Comparison of ENCODE assay signal across 1 cellular context in genomic region chr10:31578951-31579350, GRCh38.
TF ChIP-seq lines count a peak whose summit lies in the region.

No MANE protein-coding gene starts in this region.

TF ChIP-seq in IMR-90, 13 proteins besides CTCF, POLR2A, EP300 and RAD21 (continued from another document):
- TF ChIP-seq ELK1 (IDR thresholded peaks at IDR 0.05; ENCODE audit: borderline replicate concordance, low read depth, low read length) (no peak), RFX5 (IDR thresholded peaks at IDR 0.05; ENCODE audit: low read depth, low read length) (no peak), BHLHE40 (IDR thresholded peaks at IDR 0.05; ENCODE audit: low read depth, low read length) (no peak), USF2 (IDR thresholded peaks at IDR 0.05; ENCODE audit: low read depth, low read length) (no peak), SMC3 (IDR thresholded peaks at IDR 0.05; ENCODE audit: low read depth, low read length) (no peak), MAZ (IDR thresholded peaks at IDR 0.05; ENCODE audit: borderline replicate concordance, low read depth, low read length) (no peak), MAFK (IDR thresholded peaks at IDR 0.05; ENCODE audit: low read depth, low read length) (no peak)
TF ChIP-seq in IMR-90: peak in this region for 0.
